ENCODE assay signal across 1 cellular context in genomic region chr16:81470796-81471636, GRCh38.
TF ChIP-seq lines count a peak whose summit lies in the region.

No MANE protein-coding gene starts in this region.

TF ChIP-seq in HCT116, 20 proteins besides CTCF, POLR2A, EP300 and RAD21 (continued from another document):
- TF ChIP-seq ZBTB33 (IDR thresholded peaks at IDR 0.05; ENCODE audit: extremely low read depth, insufficient replicate concordance, low read length) (no peak), FOSL1 (IDR thresholded peaks at IDR 0.05; ENCODE audit: low read depth) (no peak), POLR2AphosphoS5 (IDR thresholded peaks at IDR 0.05; ENCODE audit: low read depth, low read length) (no peak), REST (IDR thresholded peaks at IDR 0.05; ENCODE audit: low read depth) (no peak)
